8 cellular contexts compared by ENCODE assay signal in the genomic region with DNA sequence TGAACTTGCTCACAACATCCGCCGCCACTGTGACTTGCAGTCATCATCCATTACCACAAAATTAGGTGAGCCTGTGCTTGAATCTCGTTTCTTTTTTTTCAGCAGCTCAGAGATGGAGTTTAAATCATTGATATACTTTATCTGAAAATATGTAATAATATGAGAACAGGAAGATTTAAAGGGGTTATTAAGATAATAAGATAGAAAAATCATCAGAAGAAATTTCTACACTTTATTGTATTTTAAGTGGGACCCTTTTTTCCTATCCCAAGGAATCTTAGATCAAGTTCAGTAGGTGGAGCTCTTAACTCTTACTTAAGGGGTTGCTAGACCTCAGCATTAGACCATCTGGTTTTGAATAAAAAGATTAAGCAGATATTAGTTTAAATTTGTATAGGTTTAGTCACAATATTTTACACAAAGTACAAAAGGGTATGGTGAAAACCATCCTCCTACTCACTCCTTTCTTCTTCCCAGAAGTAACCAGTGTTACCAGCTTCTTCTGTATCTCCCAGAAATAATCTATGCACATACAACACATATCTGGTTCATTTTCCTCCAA. TPM values are rescaled to one million over a fixed set of nuclear protein-coding genes. Genes with fewer than 3 reads are reported as not detected.
DNase-seq lines count a peak whose midpoint lies in the region; ATAC-seq and TF ChIP-seq lines count a peak whose summit lies in the region.

No MANE protein-coding gene starts in this region.

- H3K27ac ChIP-seq in CD4-positive, alpha-beta T cell (ENCODE audit: low read depth, low read length): peak overlapping the region; percentile 93
- peak overlapping the region; percentile 12 for H3K27ac ChIP-seq in iPS-18a (ENCODE audit: low read length)

- ATAC-seq in CD4-positive, alpha-beta T cell (ENCODE audit: poor library complexity): peak; percentile 64
- ATAC-seq in GM18907 (IDR thresholded peaks at IDR 0.05; ENCODE audit: unreplicated experiment) (peak; percentile 53), HG03095 (IDR thresholded peaks at IDR 0.05; ENCODE audit: unreplicated experiment) (peak; percentile 36)
- peak; percentile 39 to 50 for ATAC-seq in stimulated activated naive B cell treated with anti-CD40 and anti-IgM and Interleukin-4, amounts not matched to agents 10 μg/mL and 1 μg/mL and 100 μg/mL, for 72 hours (replicated peaks)

- H3K36me3 ChIP-seq in adipocyte (ENCODE audit: control insufficient read depth, insufficient read depth, low read length, severe bottlenecking) (no peaks in the 10 kb centered on the region), iPS-18a (ENCODE audit: control insufficient read depth, low read depth, low read length) (no peaks in the 10 kb centered on the region)

- H3K9me3 Mint-ChIP-seq in CD4-positive, alpha-beta T cell: no peaks in the 10 kb centered on the region
- no peaks in the 10 kb centered on the region for H3K9me3 Mint-ChIP-seq in stimulated activated naive B cell treated with anti-CD40 and anti-IgM and Interleukin-4, amounts not matched to agents 10 μg/mL and 1 μg/mL and 100 μg/mL, for 72 hours

- H3K27me3 ChIP-seq in CD4-positive, alpha-beta T cell (ENCODE audit: control insufficient read depth, insufficient read depth, low read length): no peaks in the 10 kb centered on the region
- H3K27me3 ChIP-seq in adipocyte (replicated peaks; ENCODE audit: control insufficient read depth, insufficient read depth, low read length) (no peaks in the 10 kb centered on the region), iPS-18a (ENCODE audit: control insufficient read depth, insufficient read depth, low read length) (peaks cover 5% of the 10 kb centered on the region)

- peaks cover 13% of the 10 kb centered on the region for H3K4me1 Mint-ChIP-seq in CD4-positive, alpha-beta T cell (ENCODE audit: low read depth)
- H3K4me1 Mint-ChIP-seq in stimulated activated naive B cell treated with anti-CD40 and anti-IgM and Interleukin-4, amounts not matched to agents 10 μg/mL and 1 μg/mL and 100 μg/mL, for 72 hours: peaks cover 5 to 8% of the 10 kb centered on the region in 2 donors

- DNase-seq in CD4-positive, alpha-beta T cell: peak in 7 of 10 experiments; percentile 30 to 55 (median 49)
- peak; percentile 80 for DNase-seq in NCI-H69 (lab: John Stamatoyannopoulos, UW)
- DNase-seq in adipocyte (ENCODE audit: low read depth): peak; percentile 60
- DNase-seq in stimulated activated naive B cell treated with anti-CD40 and anti-IgM and Interleukin-4, amounts not matched to agents 10 μg/mL and 1 μg/mL and 100 μg/mL, for 72 hours: no peak
- no peak for DNase-seq in Ammon's horn (ENCODE audit: low spot score)

- H3K36me3 Mint-ChIP-seq in CD4-positive, alpha-beta T cell (ENCODE audit: low read depth): peaks cover 7% of the 10 kb centered on the region
- peaks cover 0 to 3% of the 10 kb centered on the region in 2 donors for H3K36me3 Mint-ChIP-seq in stimulated activated naive B cell treated with anti-CD40 and anti-IgM and Interleukin-4, amounts not matched to agents 10 μg/mL and 1 μg/mL and 100 μg/mL, for 72 hours

- peaks cover 21% of the 10 kb centered on the region for H3K4me1 ChIP-seq in adipocyte (ENCODE audit: control insufficient read depth, insufficient read depth, low read length)
- H3K4me1 ChIP-seq in iPS-18a (ENCODE audit: control insufficient read depth, low read depth, low read length): peaks cover 7% of the 10 kb centered on the region

- intact Hi-C loops in CD4-positive, alpha-beta T cell (cut with DNase I, micrococcal nuclease): loop anchor here (1.0 to 10.0 kb wide), 3 partner anchors 10 to 1483 kb away; a partner anchor contains a TSS

- POLR2A ChIA-PET in CD4-positive, alpha-beta T cell (lab: Charles Lee): interaction anchor here (0.7 to 4.4 kb wide), 27 partner anchors 9 to 1562 kb away, joined by 3 to 528 read pairs (median 6); a partner anchor contains a TSS

- no peaks in the 10 kb centered on the region for H3K27me3 Mint-ChIP-seq in CD4-positive, alpha-beta T cell
- H3K27me3 Mint-ChIP-seq in stimulated activated naive B cell treated with anti-CD40 and anti-IgM and Interleukin-4, amounts not matched to agents 10 μg/mL and 1 μg/mL and 100 μg/mL, for 72 hours: no peaks in the 10 kb centered on the region

- no peak overlapping the region for H3K4me3 Mint-ChIP-seq in CD4-positive, alpha-beta T cell
- H3K4me3 Mint-ChIP-seq in stimulated activated naive B cell treated with anti-CD40 and anti-IgM and Interleukin-4, amounts not matched to agents 10 μg/mL and 1 μg/mL and 100 μg/mL, for 72 hours: no peak overlapping the region

- CTCF ChIA-PET in CD4-positive, alpha-beta T cell (lab: Charles Lee): interaction anchor here (0.7 to 4.2 kb wide), 9 partner anchors 9 to 205 kb away, joined by 3 to 72 read pairs (median 4); a partner anchor contains a TSS

- H3K9me3 ChIP-seq in CD4-positive, alpha-beta T cell (ENCODE audit: control insufficient read depth, low read length): no peaks in the 10 kb centered on the region
- H3K9me3 ChIP-seq in adipocyte (ENCODE audit: control insufficient read depth, low read length) (no peaks in the 10 kb centered on the region), iPS-18a (ENCODE audit: control insufficient read depth, low read depth, low read length) (peaks cover 3% of the 10 kb centered on the region)

- H3K4me3 ChIP-seq in adipocyte (ENCODE audit: low read length) (peak overlapping the region; percentile 86), iPS-18a (ENCODE audit: low read length) (peak overlapping the region; percentile 99)

- peak overlapping the region; percentile 86 for H3K9ac ChIP-seq in adipocyte (ENCODE audit: low read length)
- peak overlapping the region; percentile 85 for H3K9ac ChIP-seq in iPS-18a (ENCODE audit: low read length)

- no peak overlapping the region for H3K27ac Mint-ChIP-seq in CD4-positive, alpha-beta T cell
- no peak overlapping the region for H3K27ac Mint-ChIP-seq in stimulated activated naive B cell treated with anti-CD40 and anti-IgM and Interleukin-4, amounts not matched to agents 10 μg/mL and 1 μg/mL and 100 μg/mL, for 72 hours

- TF ChIP-seq CTCF in CD4-positive, alpha-beta T cell (IDR thresholded peaks at IDR 0.05): no peak

RNA-seq across cellular contexts. Expression of a gene that starts 9.4 kb away (rescaled TPM):
- total RNA-seq in CD4-positive, alpha-beta T cell: 10 to 100 TPM; 34.6 to 35.7 TPM

RNA-seq across cellular contexts. Expression of a gene that starts 32.0 kb away (rescaled TPM):
- total RNA-seq in CD4-positive, alpha-beta T cell: under 1 TPM; 0.08 to 0.30 TPM

Comparison
In these comparisons a context has a peak if more than half of its experiments do, and no peak if none do; other contexts are left out.
1. DNase-seq: peak in CD4-positive, alpha-beta T cell (7 of 10), NCI-H69 (single experiment) and adipocyte (single experiment); none in stimulated activated naive B cell treated with anti-CD40 and anti-IgM and Interleukin-4, amounts not matched to agents 10 μg/mL and 1 μg/mL and 100 μg/mL, for 72 hours (single experiment) and Ammon's horn (single experiment).
2. Peak in every context shown above with its lines, with median percentiles within 50 percentile points of each other: ATAC-seq.